19 cellular contexts compared by ENCODE assay signal in genomic region chr7:13115157-13115772, GRCh38.
A peak's percentile ranks its signal among the peaks of the same experiment; 100 is the strongest.
DNase-seq lines count a peak whose midpoint lies in the region; ATAC-seq and TF ChIP-seq lines count a peak whose summit lies in the region.
"Had no signal": no experiment of that assay in that cellular context is flagged by ENCODE, and none has a peak within 500 bp of the region (broad histone marks: within the 10 kb centered on the region; RNA-seq: fewer than 3 reads in every experiment).

No MANE protein-coding gene starts in this region.

- DNase-seq in DMS114 treated with DMSO at 0.1 percent for 48 hours (lab: John Stamatoyannopoulos, UW; ENCODE audit: unreplicated experiment) (peak; percentile 52), NCI-H82 treated with DMSO at 0.1 percent for 48 hours (lab: John Stamatoyannopoulos, UW; ENCODE audit: unreplicated experiment) (peak; percentile 8), endodermal cell (peak; percentile 55), NAMALWA (ENCODE audit: low spot score) (no peak), germinal center (ENCODE audit: low spot score) (no peak)
- DNase-seq in activated CD4-positive, CD25-positive, alpha-beta regulatory T cell (lab: John Stamatoyannopoulos, UW), result no peak
- DNase-seq: activated CD4-positive, alpha-beta T cell treated with anti-CD3 and anti-CD28 coated beads, Interleukin-2, amount 50 U/mL, for 48 hours; activated effector memory CD4-positive, alpha-beta T cell treated with anti-CD3 and anti-CD28 coated beads, Interleukin-2, amount 50 U/mL, for 16 hours; foreskin melanocyte; left lung; NCI-H2081 treated with DMSO at 0.1 percent for 48 hours; ovary; stimulated activated CD4-positive, alpha-beta T cell treated with anti-CD3 and anti-CD28 coated beads, Interleukin-4, amount 100 ng/mL, for 24 hours had no signal

- H3K27me3 ChIP-seq in endodermal cell (ENCODE audit: control insufficient read depth, insufficient read depth, low read length, poor library complexity, severe bottlenecking), result no peaks in the 10 kb centered on the region
- H3K27me3 ChIP-seq: left lung, ovary had no signal

- H3K9me3 ChIP-seq in endodermal cell (ENCODE audit: control insufficient read depth, low read length), result peaks cover 10% of the 10 kb centered on the region
- H3K9me3 ChIP-seq: left lung, ovary had no signal

- H3K27me3 Mint-ChIP-seq in endodermal cell (ENCODE audit: insufficient read depth), result no peaks in the 10 kb centered on the region
- no peaks in the 10 kb centered on the region for H3K27me3 Mint-ChIP-seq in nephron (ENCODE audit: low read depth)
- H3K27me3 Mint-ChIP-seq: B cell; stimulated activated naive CD8-positive, alpha-beta T cell treated with anti-CD3 and anti-CD28 coated beads, Interleukin-15, Interleukin-2, amounts not matched to agents 100 ng/mL and 50 ng/mL, for 24 hours had no signal

- 63 to 100% methylated on average over 2 to 5 of the region's 5 CpGs for WGBS in endodermal cell (ENCODE audit: insufficient coverage in 1 of 2, insufficient read length in 1 of 2), 2 experiments

- no peaks in the 10 kb centered on the region for H3K36me3 ChIP-seq in endodermal cell (ENCODE audit: control insufficient read depth, insufficient read depth, low read length)
- H3K36me3 ChIP-seq: left lung, ovary had no signal

- H3K4me3 ChIP-seq in endodermal cell (ENCODE audit: low read length), result no peak overlapping the region
- H3K4me3 ChIP-seq: left lung, ovary had no signal

- H3K4me3 Mint-ChIP-seq in endodermal cell (no peak overlapping the region), nephron (no peak overlapping the region)
- H3K4me3 Mint-ChIP-seq: B cell; stimulated activated naive CD8-positive, alpha-beta T cell treated with anti-CD3 and anti-CD28 coated beads, Interleukin-15, Interleukin-2, amounts not matched to agents 100 ng/mL and 50 ng/mL, for 24 hours; T-helper 1 cell treated with Interleukin-12 subunit alpha and Interleukin-12 subunit beta and Interleukin-4 antibody, amounts not matched to agents 30 μg/mL and 1 μg/mL, for 36 hours had no signal

- peak overlapping the region; percentile 1 for H3K27ac Mint-ChIP-seq in endodermal cell
- peak overlapping the region in 2 of 3 experiments; percentile 3 to 65 for H3K27ac Mint-ChIP-seq in nephron
- H3K27ac Mint-ChIP-seq: B cell; stimulated activated naive CD8-positive, alpha-beta T cell treated with anti-CD3 and anti-CD28 coated beads, Interleukin-15, Interleukin-2, amounts not matched to agents 100 ng/mL and 50 ng/mL, for 24 hours; T-helper 1 cell treated with Interleukin-12 subunit alpha and Interleukin-12 subunit beta and Interleukin-4 antibody, amounts not matched to agents 30 μg/mL and 1 μg/mL, for 36 hours had no signal

- H3K9me3 Mint-ChIP-seq in endodermal cell, result no peaks in the 10 kb centered on the region
- H3K9me3 Mint-ChIP-seq in nephron, result peaks cover 4% of the 10 kb centered on the region
- H3K9me3 Mint-ChIP-seq: stimulated activated naive CD8-positive, alpha-beta T cell treated with anti-CD3 and anti-CD28 coated beads, Interleukin-15, Interleukin-2, amounts not matched to agents 100 ng/mL and 50 ng/mL, for 24 hours; T-helper 1 cell treated with Interleukin-12 subunit alpha and Interleukin-12 subunit beta and Interleukin-4 antibody, amounts not matched to agents 30 μg/mL and 1 μg/mL, for 36 hours had no signal

- no peak overlapping the region for H3K27ac ChIP-seq in endodermal cell (ENCODE audit: low read depth, low read length)
- H3K27ac ChIP-seq: KMS-11, left lung, ovary had no signal

- no peak for ATAC-seq in HG03139 (IDR thresholded peaks at IDR 0.05; ENCODE audit: unreplicated experiment)
- ATAC-seq: left lung had no signal

- H3K4me1 ChIP-seq in endodermal cell (ENCODE audit: control insufficient read depth, insufficient read depth, low read length), result peaks cover 9% of the 10 kb centered on the region
- H3K4me1 ChIP-seq: left lung had no signal

- no peak overlapping the region for H3K9ac ChIP-seq in endodermal cell (ENCODE audit: extremely low read depth, low read length, poor library complexity, severe bottlenecking)
- H3K9ac ChIP-seq: KMS-11 had no signal

- H3K36me3 Mint-ChIP-seq in endodermal cell (ENCODE audit: low read depth), result no peaks in the 10 kb centered on the region
- no peaks in the 10 kb centered on the region for H3K36me3 Mint-ChIP-seq in nephron (ENCODE audit: low read depth)

- no peak for TF ChIP-seq CTCF in endodermal cell (conservative IDR thresholded peaks at IDR 0.05)
- TF ChIP-seq CTCF in nephron (IDR thresholded peaks at IDR 0.05; ENCODE audit: unreplicated experiment in 3 of 3), result peak in 1 of 3 experiments; percentile 8

- H3K4me1 Mint-ChIP-seq in endodermal cell (peaks cover 22% of the 10 kb centered on the region), nephron (peaks cover 26% of the 10 kb centered on the region)

Comparison
In these comparisons a context has a peak if more than half of its experiments do, and no peak if none do; other contexts are left out.
1. DNase-seq: peak in DMS114 treated with DMSO at 0.1 percent for 48 hours (single experiment), NCI-H82 treated with DMSO at 0.1 percent for 48 hours (single experiment) and endodermal cell (single experiment); none in NAMALWA (single experiment), activated CD4-positive, CD25-positive, alpha-beta regulatory T cell (0 of 4) and germinal center (single experiment).